In genomic region chr2:159098374-159098773, GRCh38 we compare ENCODE assay signal across 15 cellular contexts.
A peak's percentile ranks its signal among the peaks of the same experiment; 100 is the strongest.
DNase-seq lines count a peak whose midpoint lies in the region; ATAC-seq and TF ChIP-seq lines count a peak whose summit lies in the region.
"Had no signal": no experiment of that assay in that cellular context is flagged by ENCODE, and none has a peak within 500 bp of the region (broad histone marks: within the 10 kb centered on the region; RNA-seq: fewer than 3 reads in every experiment).

No MANE protein-coding gene starts in this region.

- peak; percentile 49 for ATAC-seq in activated naive CD8-positive, alpha-beta T cell treated with anti-CD3 and anti-CD28 coated beads, Interleukin-2, amount 50 U/mL, for 24 hours
- peak; percentile 39 for ATAC-seq in left colon
- no peak for ATAC-seq in GM21367 (IDR thresholded peaks at IDR 0.05; ENCODE audit: unreplicated experiment)
- ATAC-seq: natural killer cell had no signal

- H3K9me3 ChIP-seq in thyroid gland = no peaks in the 10 kb centered on the region

- no peak for TF ChIP-seq CTCF in thyroid gland (IDR thresholded peaks at IDR 0.05)

- peak overlapping the region; percentile 31 to 78 (median 75) for H3K27ac ChIP-seq in thyroid gland
- H3K27ac ChIP-seq: Peyer's patch had no signal

- H3K36me3 ChIP-seq in thyroid gland = no peaks in the 10 kb centered on the region
- H3K36me3 ChIP-seq: Peyer's patch had no signal

- H3K36me3 Mint-ChIP-seq in activated naive CD8-positive, alpha-beta T cell treated with anti-CD3 and anti-CD28 coated beads, Interleukin-2, amount 50 U/mL, for 24 hours (ENCODE audit: low read depth) = peaks cover 11% of the 10 kb centered on the region

- peaks cover 40 to 56% of the 10 kb centered on the region in 2 donors for H3K4me1 ChIP-seq in thyroid gland

- peak; percentile 56 for DNase-seq in NCI-H510A treated with DMSO at 0.1 percent for 48 hours (lab: John Stamatoyannopoulos, UW)
- DNase-seq in NCI-H510A (lab: John Stamatoyannopoulos, UW) = no peak
- DNase-seq in activated naive CD8-positive, alpha-beta T cell treated with anti-CD3 and anti-CD28 coated beads, Interleukin-2, amount 50 U/mL, for 24 hours = no peak
- DNase-seq in left colon = no peak
- DNase-seq in thyroid gland = no peak
- DNase-seq in NCI-H1417 treated with DMSO at 0.1 percent for 48 hours (lab: John Stamatoyannopoulos, UW) = no peak
- DNase-seq in T1000 (lab: John Stamatoyannopoulos, UW) = no peak
- DNase-seq: activated CD4-positive, alpha-beta memory T cell treated with anti-CD3 and anti-CD28 coated beads, Interleukin-2, amount 10 ng/mL, durations not matched to agents 7 days and 5 days; activated gamma-delta T cell treated with Interleukin-2 at 50 U/mL for 16 hours; H9; MM.1S; natural killer cell; Peyer's patch; T-helper 9 cell had no signal

- peaks cover 15% of the 10 kb centered on the region for H3K9me3 Mint-ChIP-seq in activated naive CD8-positive, alpha-beta T cell treated with anti-CD3 and anti-CD28 coated beads, Interleukin-2, amount 50 U/mL, for 24 hours

- intact Hi-C loops in left colon (cut with DNase I, micrococcal nuclease) = no loop called here
- intact Hi-C loops in thyroid gland (cut with DNase I) = no loop called here

- no peak overlapping the region for H3K4me3 ChIP-seq in thyroid gland (replicated peaks in 1 of 3)
- H3K4me3 ChIP-seq: Peyer's patch had no signal

- peaks cover 37% of the 10 kb centered on the region for H3K4me1 Mint-ChIP-seq in activated naive CD8-positive, alpha-beta T cell treated with anti-CD3 and anti-CD28 coated beads, Interleukin-2, amount 50 U/mL, for 24 hours

- 91 to 96% methylated on average over 3 of the region's 3 CpGs for WGBS in thyroid gland, 2 donors

- no peak for TF ChIP-seq POLR2A in thyroid gland (IDR thresholded peaks at IDR 0.05)

- H3K27ac Mint-ChIP-seq in activated naive CD8-positive, alpha-beta T cell treated with anti-CD3 and anti-CD28 coated beads, Interleukin-2, amount 50 U/mL, for 24 hours = no peak overlapping the region
- H3K27ac Mint-ChIP-seq: activated CD4-positive, alpha-beta memory T cell treated with anti-CD3 and anti-CD28 coated beads, Interleukin-2, amount 10 ng/mL, durations not matched to agents 7 days and 5 days; H9; natural killer cell had no signal

- H3K27me3 ChIP-seq in thyroid gland = no peaks in the 10 kb centered on the region
- H3K27me3 ChIP-seq: Peyer's patch had no signal

- H3K4me3 Mint-ChIP-seq in activated naive CD8-positive, alpha-beta T cell treated with anti-CD3 and anti-CD28 coated beads, Interleukin-2, amount 50 U/mL, for 24 hours = no peak overlapping the region
- H3K4me3 Mint-ChIP-seq: activated CD4-positive, alpha-beta memory T cell treated with anti-CD3 and anti-CD28 coated beads, Interleukin-2, amount 10 ng/mL, durations not matched to agents 7 days and 5 days; H9; natural killer cell had no signal

- no peaks in the 10 kb centered on the region for H3K27me3 Mint-ChIP-seq in activated naive CD8-positive, alpha-beta T cell treated with anti-CD3 and anti-CD28 coated beads, Interleukin-2, amount 50 U/mL, for 24 hours
